In genomic region chr18:3789525-3789924, GRCh38 we compare ENCODE assay signal across 35 cellular contexts.
"Had no signal": no experiment of that assay in that cellular context is flagged by ENCODE, and none has a peak within 500 bp of the region (broad histone marks: within the 10 kb centered on the region; RNA-seq: fewer than 3 reads in every experiment).

No MANE protein-coding gene starts in this region.

- H3K4me3 Mint-ChIP-seq: activated B cell treated with CpG ODN at 0.5 μM for 24 hours; activated CD4-positive, alpha-beta memory T cell treated with anti-CD3 and anti-CD28 coated beads for 36 hours; activated CD4-positive, alpha-beta T cell treated with anti-CD3 and anti-CD28 coated beads, Interleukin-2, amount 10 ng/mL, durations not matched to agents 24 days and 14 days; activated CD8-positive, alpha-beta T cell treated with anti-CD3 and anti-CD28 coated beads for 36 hours; activated naive CD4-positive, alpha-beta T cell treated with anti-CD3 and anti-CD28 coated beads, Interleukin-2, amount 10 ng/mL, durations not matched to agents 7 days and 5 days; activated naive CD4-positive, alpha-beta T cell treated with anti-CD3 and anti-CD28 coated beads, Interleukin-2, amount 50 U/mL, for 24 hours; activated naive CD8-positive, alpha-beta T cell; activated naive CD8-positive, alpha-beta T cell treated with anti-CD3 and anti-CD28 coated beads, Interleukin-2, amount 10 ng/mL, durations not matched to agents 7 days and 5 days; activated naive CD8-positive, alpha-beta T cell treated with anti-CD3 and anti-CD28 coated beads, Interleukin-2, amount 50 U/mL, for 24 hours; activated T-cell treated with anti-CD3 and anti-CD28 coated beads, Interleukin-2, amount 50 U/mL, for 4 hours; activated T-cell treated with anti-CD3 and anti-CD28 coated beads, Interleukin-2, amount 50 U/mL, for 72 hours; activated T-helper 1 cell treated with anti-CD3 and anti-CD28 coated beads, Interleukin-12 subunit alpha, Interleukin-12 subunit beta, Interleukin-2, Interleukin-4 antibody, amounts not matched to agents 30 ng/mL and 10 ng/mL and 1 ng/mL, durations not matched to agents 14 hours and 24 hours and 36 hours; activated T-helper 17 cell treated with anti-CD3 and anti-CD28 coated beads, Interleukin-2, amount 50 U/mL, for 72 hours; T-helper 1 cell treated with Interleukin-12 subunit alpha and Interleukin-12 subunit beta and Interleukin-4 antibody, amounts not matched to agents 30 μg/mL and 1 μg/mL, for 36 hours; T-helper 2 cell treated with Interferon-gamma antibody and Interleukin-4, amounts not matched to agents 5 μg/mL and 100 μg/mL, for 36 hours had no signal

- H3K27ac ChIP-seq: ascending aorta, brain microvascular endothelial cell, breast epithelium, VCaP had no signal

- FAIRE-seq: TTC549 had no signal

- H3K9me3 Mint-ChIP-seq: activated CD4-positive, alpha-beta memory T cell treated with anti-CD3 and anti-CD28 coated beads for 36 hours; activated CD4-positive, alpha-beta T cell treated with anti-CD3 and anti-CD28 coated beads, Interleukin-2, amount 10 ng/mL, durations not matched to agents 24 days and 14 days; activated CD8-positive, alpha-beta T cell treated with anti-CD3 and anti-CD28 coated beads for 36 hours; activated naive CD4-positive, alpha-beta T cell treated with anti-CD3 and anti-CD28 coated beads, Interleukin-2, amount 10 ng/mL, durations not matched to agents 7 days and 5 days; activated naive CD8-positive, alpha-beta T cell treated with anti-CD3 and anti-CD28 coated beads, Interleukin-2, amount 10 ng/mL, durations not matched to agents 7 days and 5 days; activated naive CD8-positive, alpha-beta T cell treated with anti-CD3 and anti-CD28 coated beads, Interleukin-2, amount 50 U/mL, for 24 hours; activated T-cell treated with anti-CD3 and anti-CD28 coated beads, Interleukin-2, amount 50 U/mL, for 4 hours; activated T-helper 1 cell treated with anti-CD3 and anti-CD28 coated beads, Interleukin-12 subunit alpha, Interleukin-12 subunit beta, Interleukin-2, Interleukin-4 antibody, amounts not matched to agents 30 ng/mL and 10 ng/mL and 1 ng/mL, durations not matched to agents 14 hours and 24 hours and 36 hours; activated T-helper 17 cell treated with anti-CD3 and anti-CD28 coated beads, Interleukin-2, amount 50 U/mL, for 72 hours; T-helper 1 cell treated with Interleukin-12 subunit alpha and Interleukin-12 subunit beta and Interleukin-4 antibody, amounts not matched to agents 30 μg/mL and 1 μg/mL, for 36 hours; T-helper 2 cell treated with Interferon-gamma antibody and Interleukin-4, amounts not matched to agents 5 μg/mL and 100 μg/mL, for 36 hours had no signal

- H3K36me3 ChIP-seq: ascending aorta, brain microvascular endothelial cell, breast epithelium had no signal

- H3K9me3 ChIP-seq: ascending aorta had no signal

- H3K27ac Mint-ChIP-seq: activated B cell treated with CpG ODN at 0.5 μM for 24 hours; activated CD4-positive, alpha-beta memory T cell treated with anti-CD3 and anti-CD28 coated beads for 36 hours; activated CD4-positive, alpha-beta T cell treated with anti-CD3 and anti-CD28 coated beads, Interleukin-2, amount 10 ng/mL, durations not matched to agents 24 days and 14 days; activated CD8-positive, alpha-beta T cell treated with anti-CD3 and anti-CD28 coated beads for 36 hours; activated naive CD4-positive, alpha-beta T cell treated with anti-CD3 and anti-CD28 coated beads, Interleukin-2, amount 10 ng/mL, durations not matched to agents 7 days and 5 days; activated naive CD4-positive, alpha-beta T cell treated with anti-CD3 and anti-CD28 coated beads, Interleukin-2, amount 50 U/mL, for 24 hours; activated naive CD8-positive, alpha-beta T cell; activated naive CD8-positive, alpha-beta T cell treated with anti-CD3 and anti-CD28 coated beads, Interleukin-2, amount 10 ng/mL, durations not matched to agents 7 days and 5 days; activated naive CD8-positive, alpha-beta T cell treated with anti-CD3 and anti-CD28 coated beads, Interleukin-2, amount 50 U/mL, for 24 hours; activated T-cell treated with anti-CD3 and anti-CD28 coated beads, Interleukin-2, amount 50 U/mL, for 72 hours; activated T-helper 1 cell treated with anti-CD3 and anti-CD28 coated beads, Interleukin-12 subunit alpha, Interleukin-12 subunit beta, Interleukin-2, Interleukin-4 antibody, amounts not matched to agents 30 ng/mL and 10 ng/mL and 1 ng/mL, durations not matched to agents 14 hours and 24 hours and 36 hours; activated T-helper 17 cell treated with anti-CD3 and anti-CD28 coated beads, Interleukin-2, amount 50 U/mL, for 72 hours; T-helper 1 cell treated with Interleukin-12 subunit alpha and Interleukin-12 subunit beta and Interleukin-4 antibody, amounts not matched to agents 30 μg/mL and 1 μg/mL, for 36 hours; T-helper 2 cell treated with Interferon-gamma antibody and Interleukin-4, amounts not matched to agents 5 μg/mL and 100 μg/mL, for 36 hours had no signal

- H3K4me1 ChIP-seq: ascending aorta had no signal

- DNase-seq: activated B cell treated with CpG ODN at 0.5 μM for 24 hours; activated CD4-positive, alpha-beta memory T cell treated with anti-CD3 and anti-CD28 coated beads for 36 hours; activated CD4-positive, alpha-beta T cell treated with anti-CD3 and anti-CD28 coated beads for 4 hours; activated CD4-positive, alpha-beta T cell treated with anti-CD3 and anti-CD28 coated beads, Interleukin-2, amount 10 ng/mL, durations not matched to agents 24 days and 14 days; activated CD4-positive, alpha-beta T cell treated with anti-CD3 and anti-CD28 coated beads, Interleukin-2, amount 50 U/mL, for 1 hour; activated CD4-positive, alpha-beta T cell treated with anti-CD3 and anti-CD28 coated beads, Interleukin-2, amount 50 U/mL, for 4 hours; activated CD4-positive, CD25-positive, alpha-beta regulatory T cell treated with anti-CD3 and anti-CD28 coated beads, Interleukin-2, amount 50 U/mL, for 72 hours; activated CD8-positive, alpha-beta memory T cell treated with anti-CD3 and anti-CD28 coated beads, Interleukin-2, amount 50 U/mL, for 4 hours; activated CD8-positive, alpha-beta T cell treated with anti-CD3 and anti-CD28 coated beads for 36 hours; activated gamma-delta T cell; activated naive CD4-positive, alpha-beta T cell treated with anti-CD3 and anti-CD28 coated beads, Interleukin-2, amount 10 ng/mL, durations not matched to agents 7 days and 5 days; activated naive CD4-positive, alpha-beta T cell treated with Interleukin-2 at 50 U/mL for 16 hours; activated naive CD8-positive, alpha-beta T cell treated with anti-CD3 and anti-CD28 coated beads, Interleukin-2, amount 10 ng/mL, durations not matched to agents 7 days and 5 days; activated naive CD8-positive, alpha-beta T cell treated with anti-CD3 and anti-CD28 coated beads, Interleukin-2, amount 50 U/mL, for 24 hours; activated T-cell treated with anti-CD3 and anti-CD28 coated beads for 4 hours; activated T-cell treated with anti-CD3 and anti-CD28 coated beads, Interleukin-2, amount 50 U/mL, for 1 hour; activated T-cell treated with anti-CD3 and anti-CD28 coated beads, Interleukin-2, amount 50 U/mL, for 4 hours; activated T-cell treated with anti-CD3 and anti-CD28 coated beads, Interleukin-2, amount 50 U/mL, for 72 hours; amygdala; anterior cingulate cortex; brain microvascular endothelial cell; central memory CD4-positive, alpha-beta T cell; T-helper 1 cell; T-helper 2 cell; T-helper 9 cell had no signal

- H3K27me3 ChIP-seq: ascending aorta, brain microvascular endothelial cell, breast epithelium had no signal

- H3K4me3 ChIP-seq: ascending aorta, breast epithelium had no signal

- H3K36me3 Mint-ChIP-seq: activated CD4-positive, alpha-beta memory T cell treated with anti-CD3 and anti-CD28 coated beads for 36 hours; activated naive CD4-positive, alpha-beta T cell treated with anti-CD3 and anti-CD28 coated beads, Interleukin-2, amount 10 ng/mL, durations not matched to agents 7 days and 5 days; activated naive CD4-positive, alpha-beta T cell treated with anti-CD3 and anti-CD28 coated beads, Interleukin-2, amount 50 U/mL, for 24 hours; activated naive CD8-positive, alpha-beta T cell; activated naive CD8-positive, alpha-beta T cell treated with anti-CD3 and anti-CD28 coated beads, Interleukin-2, amount 10 ng/mL, durations not matched to agents 7 days and 5 days had no signal

- ATAC-seq: activated CD8-positive, alpha-beta T cell treated with anti-CD3 and anti-CD28 coated beads for 36 hours; activated naive CD8-positive, alpha-beta T cell treated with anti-CD3 and anti-CD28 coated beads, Interleukin-2, amount 50 U/mL, for 24 hours; activated T-cell treated with anti-CD3 and anti-CD28 coated beads, Interleukin-2, amount 50 U/mL, for 4 hours; activated T-cell treated with anti-CD3 and anti-CD28 coated beads, Interleukin-2, amount 50 U/mL, for 72 hours; activated T-helper 17 cell treated with anti-CD3 and anti-CD28 coated beads, Interleukin-2, amount 50 U/mL, for 72 hours had no signal

- H3K4me1 Mint-ChIP-seq: activated B cell treated with CpG ODN at 0.5 μM for 24 hours; activated naive CD4-positive, alpha-beta T cell treated with anti-CD3 and anti-CD28 coated beads, Interleukin-2, amount 10 ng/mL, durations not matched to agents 7 days and 5 days; activated naive CD4-positive, alpha-beta T cell treated with anti-CD3 and anti-CD28 coated beads, Interleukin-2, amount 50 U/mL, for 24 hours; activated naive CD8-positive, alpha-beta T cell treated with anti-CD3 and anti-CD28 coated beads, Interleukin-2, amount 10 ng/mL, durations not matched to agents 7 days and 5 days; activated T-helper 17 cell treated with anti-CD3 and anti-CD28 coated beads, Interleukin-2, amount 50 U/mL, for 72 hours had no signal

- H3K27me3 Mint-ChIP-seq: activated naive CD8-positive, alpha-beta T cell had no signal
